2 cellular contexts compared by ENCODE assay signal in the genomic region with DNA sequence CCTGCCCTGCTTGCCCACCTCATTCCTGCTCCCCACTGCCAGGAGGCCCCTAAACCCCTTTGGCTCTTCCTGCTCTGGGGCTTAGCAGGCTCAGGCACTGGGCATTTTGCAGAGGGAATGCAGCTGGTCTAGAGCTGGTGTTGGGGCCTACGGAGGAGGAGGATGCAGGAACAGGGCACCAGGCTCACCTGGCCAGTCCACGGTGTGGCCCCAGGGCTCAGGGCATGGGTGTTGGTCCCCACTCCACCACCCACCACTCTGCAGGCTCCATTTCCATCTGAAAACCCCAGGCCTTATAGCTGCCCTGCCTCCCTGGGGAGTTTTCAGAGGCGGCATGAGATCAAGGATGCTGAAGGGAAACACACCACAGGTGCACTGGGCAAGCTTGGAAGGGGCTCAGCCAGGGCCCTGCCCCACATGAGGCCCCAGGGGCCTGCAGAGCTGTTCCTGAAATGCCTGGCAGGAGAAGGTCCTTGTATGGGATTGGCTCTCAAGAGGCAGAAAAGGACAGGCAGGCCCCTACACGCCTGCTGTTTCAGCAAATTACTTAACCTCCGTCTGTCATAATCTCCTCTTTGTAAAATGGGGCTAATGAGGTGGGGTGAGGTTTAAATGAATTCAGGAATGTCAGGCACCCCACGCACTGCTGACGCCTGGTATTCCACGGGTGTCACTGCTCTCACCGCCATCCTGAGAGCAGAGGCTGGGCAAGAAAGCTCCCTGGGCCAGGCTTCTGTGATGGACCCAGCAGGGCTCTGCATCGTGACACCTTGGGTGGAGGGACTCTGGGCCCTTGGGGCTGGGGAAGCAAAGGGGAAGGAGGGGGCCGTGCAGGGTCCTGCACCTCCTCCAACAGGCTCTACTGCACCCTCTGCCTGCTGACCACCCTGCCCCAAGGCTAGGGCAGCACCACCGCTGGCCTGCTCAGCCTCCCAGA.
TF ChIP-seq lines count a peak whose summit lies in the region.

No MANE protein-coding gene starts in this region.

TF ChIP-seq in H1, 55 proteins besides CTCF, POLR2A, EP300 and RAD21:
- no peak for TF ChIP-seq KDM5A (IDR thresholded peaks at IDR 0.05; ENCODE audit: low read length)
- TF ChIP-seq EGR1 (IDR thresholded peaks at IDR 0.05; ENCODE audit: borderline replicate concordance, low read depth, low read length): no peak
- TF ChIP-seq, protein P1, sequence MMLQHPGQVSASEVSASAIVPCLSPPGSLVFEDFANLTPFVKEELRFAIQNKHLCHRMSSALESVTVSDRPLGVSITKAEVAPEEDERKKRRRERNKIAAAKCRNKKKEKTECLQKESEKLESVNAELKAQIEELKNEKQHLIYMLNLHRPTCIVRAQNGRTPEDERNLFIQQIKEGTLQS (IDR thresholded peaks at IDR 0.05; ENCODE audit: insufficient read depth, low read depth, low read length): no peak
- no peak for TF ChIP-seq TCF12 (IDR thresholded peaks at IDR 0.05; ENCODE audit: low read depth, low read length)
- no peak for TF ChIP-seq HDAC6 (IDR thresholded peaks at IDR 0.05; ENCODE audit: low read depth, low read length)
- TF ChIP-seq SRF (IDR thresholded peaks at IDR 0.05; ENCODE audit: low read depth, low read length): no peak
- TF ChIP-seq BRCA1 (IDR thresholded peaks at IDR 0.05; ENCODE audit: low read depth, low read length): no peak
- no peak for TF ChIP-seq CHD1 (IDR thresholded peaks at IDR 0.05; ENCODE audit: low read depth, low read length)
- TF ChIP-seq PHF8 (conservative IDR thresholded peaks at IDR 0.05; ENCODE audit: low read depth, low read length): no peak
- no peak for TF ChIP-seq BACH1 (IDR thresholded peaks at IDR 0.05; ENCODE audit: low read length)
- TF ChIP-seq FOSL1 (IDR thresholded peaks at IDR 0.05; ENCODE audit: insufficient read depth, low read depth, low read length): no peak
- TF ChIP-seq SIRT6 (IDR thresholded peaks at IDR 0.05; ENCODE audit: low read length): no peak
- TF ChIP-seq BCL11A (IDR thresholded peaks at IDR 0.05; ENCODE audit: low read depth in 2 of 2, low read length in 2 of 2): no peak
- TF ChIP-seq JUN (IDR thresholded peaks at IDR 0.05; ENCODE audit: low read depth, low read length): no peak
- no peak for TF ChIP-seq RXRA (IDR thresholded peaks at IDR 0.05; ENCODE audit: insufficient read depth, low read depth, low read length)

TF ChIP-seq in HEK293T, 16 proteins besides CTCF, POLR2A, EP300 and RAD21:
- TF ChIP-seq ZNF384 (IDR thresholded peaks at IDR 0.05): no peak
- TF ChIP-seq ELF4 (IDR thresholded peaks at IDR 0.05): no peak
- TF ChIP-seq SUZ12 (IDR thresholded peaks at IDR 0.05): no peak
- TF ChIP-seq ARNT (IDR thresholded peaks at IDR 0.05): no peak
- no peak for TF ChIP-seq FOXK2 (IDR thresholded peaks at IDR 0.05)
- TF ChIP-seq FOXA1 (IDR thresholded peaks at IDR 0.05): no peak
- TF ChIP-seq HDGF (IDR thresholded peaks at IDR 0.05; ENCODE audit: borderline replicate concordance): no peak
- TF ChIP-seq CTBP1 (IDR thresholded peaks at IDR 0.05; ENCODE audit: borderline replicate concordance): no peak
- TF ChIP-seq LEF1 (IDR thresholded peaks at IDR 0.05; ENCODE audit: borderline replicate concordance): no peak
- no peak for TF ChIP-seq TARDBP (IDR thresholded peaks at IDR 0.05)
- no peak for TF ChIP-seq SP1 (IDR thresholded peaks at IDR 0.05)
- TF ChIP-seq BHLHE40 (IDR thresholded peaks at IDR 0.05; ENCODE audit: borderline replicate concordance): no peak
- no peak for TF ChIP-seq NFRKB (IDR thresholded peaks at IDR 0.05)
- no peak for TF ChIP-seq FOXM1 (IDR thresholded peaks at IDR 0.05; ENCODE audit: borderline replicate concordance)
